ENCODE assay signal across 8 cellular contexts in the genomic region with DNA sequence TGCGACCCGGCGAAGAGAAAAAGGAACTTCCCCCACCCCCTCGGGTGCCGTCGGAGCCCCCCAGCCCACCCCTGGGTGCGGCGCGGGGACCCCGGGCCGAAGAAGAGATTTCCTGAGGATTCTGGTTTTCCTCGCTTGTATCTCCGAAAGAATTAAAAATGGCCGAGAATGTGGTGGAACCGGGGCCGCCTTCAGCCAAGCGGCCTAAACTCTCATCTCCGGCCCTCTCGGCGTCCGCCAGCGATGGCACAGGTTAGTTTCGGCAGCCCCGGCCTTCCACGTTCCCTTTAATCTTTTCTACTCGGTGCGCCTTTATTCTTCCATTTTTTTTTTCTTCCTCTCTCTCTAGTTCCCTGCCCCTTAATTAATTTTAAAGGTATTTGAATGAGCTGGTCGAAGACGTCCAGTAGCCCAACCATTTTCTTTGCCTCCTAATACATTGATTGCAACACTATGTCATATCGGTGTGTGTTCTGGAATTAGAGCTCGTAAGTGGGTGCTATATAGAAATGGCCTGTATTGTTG. TPM values are rescaled to one million over a fixed set of nuclear protein-coding genes. Genes with fewer than 3 reads are reported as not detected.
DNase-seq lines count a peak whose midpoint lies in the region; ATAC-seq and TF ChIP-seq lines count a peak whose summit lies in the region.

No MANE protein-coding gene starts in this region.

- H3K9me3 Mint-ChIP-seq in neural crest cell = no peaks in the 10 kb centered on the region

- ATAC-seq in HG03571 (IDR thresholded peaks at IDR 0.05; ENCODE audit: unreplicated experiment) (no peak), GM21786 (IDR thresholded peaks at IDR 0.05; ENCODE audit: unreplicated experiment) (no peak)

- H3K27me3 Mint-ChIP-seq in neural crest cell (ENCODE audit: low read depth) = peaks cover 3% of the 10 kb centered on the region

- peaks cover 41% of the 10 kb centered on the region for H3K4me1 Mint-ChIP-seq in neural crest cell

- H3K27ac Mint-ChIP-seq in neural crest cell (ENCODE audit: unreplicated experiment) = peak overlapping the region; percentile 89

- peak overlapping the region; percentile 90 to 92 for H3K4me3 ChIP-seq in foreskin fibroblast (ENCODE audit: low read depth in 1 of 2, low read length in 2 of 2)

- H3K36me3 Mint-ChIP-seq in neural crest cell (ENCODE audit: low read depth) = no peaks in the 10 kb centered on the region

- TF ChIP-seq CTCF in foreskin fibroblast (IDR thresholded peaks at IDR 0.05; ENCODE audit: low read depth, low read length) (no peak), neural crest cell (conservative IDR thresholded peaks at IDR 0.05) (no peak)

- peak; percentile 10 for DNase-seq in stimulated activated CD4-positive, alpha-beta T cell treated with anti-CD3 and anti-CD28 coated beads, Interleukin-12 subunit alpha, Interleukin-12 subunit beta, amount 100 ng/mL, for 4 hours
- no peak for DNase-seq in stimulated activated CD4-positive, alpha-beta T cell treated with anti-CD3 and anti-CD28 coated beads, Interleukin-4, amount 100 ng/mL, for 1 hour
- DNase-seq in NCI-H1092 (lab: John Stamatoyannopoulos, UW) (peak; percentile 23), foreskin fibroblast (peak; percentile 4 to 36), neural crest cell (ENCODE audit: low read depth, low spot score) (no peak)
- peak; percentile 63 for DNase-seq in activated CD8-positive, alpha-beta memory T cell treated with anti-CD3 and anti-CD28 coated beads, Interleukin-2, amount 50 U/mL, for 48 hours

- H3K4me3 Mint-ChIP-seq in neural crest cell = peak overlapping the region; percentile 95

RNA-seq across cellular contexts. Expression of gene EP300, which starts 0.5 kb away (rescaled TPM):
- 89.2 and 93.1 TPM in 2 replicates for total RNA-seq in neural crest cell

Comparison
In these comparisons a context has a peak if more than half of its experiments do, and no peak if none do; other contexts are left out.
1. DNase-seq: peak in stimulated activated CD4-positive, alpha-beta T cell treated with anti-CD3 and anti-CD28 coated beads, Interleukin-12 subunit alpha, Interleukin-12 subunit beta, amount 100 ng/mL, for 4 hours (single experiment), NCI-H1092 (single experiment), activated CD8-positive, alpha-beta memory T cell treated with anti-CD3 and anti-CD28 coated beads, Interleukin-2, amount 50 U/mL, for 48 hours (single experiment) and foreskin fibroblast (2 of 2); none in stimulated activated CD4-positive, alpha-beta T cell treated with anti-CD3 and anti-CD28 coated beads, Interleukin-4, amount 100 ng/mL, for 1 hour (single experiment) and neural crest cell (single experiment).